ENCODE assay signal across 8 cellular contexts in the genomic region with DNA sequence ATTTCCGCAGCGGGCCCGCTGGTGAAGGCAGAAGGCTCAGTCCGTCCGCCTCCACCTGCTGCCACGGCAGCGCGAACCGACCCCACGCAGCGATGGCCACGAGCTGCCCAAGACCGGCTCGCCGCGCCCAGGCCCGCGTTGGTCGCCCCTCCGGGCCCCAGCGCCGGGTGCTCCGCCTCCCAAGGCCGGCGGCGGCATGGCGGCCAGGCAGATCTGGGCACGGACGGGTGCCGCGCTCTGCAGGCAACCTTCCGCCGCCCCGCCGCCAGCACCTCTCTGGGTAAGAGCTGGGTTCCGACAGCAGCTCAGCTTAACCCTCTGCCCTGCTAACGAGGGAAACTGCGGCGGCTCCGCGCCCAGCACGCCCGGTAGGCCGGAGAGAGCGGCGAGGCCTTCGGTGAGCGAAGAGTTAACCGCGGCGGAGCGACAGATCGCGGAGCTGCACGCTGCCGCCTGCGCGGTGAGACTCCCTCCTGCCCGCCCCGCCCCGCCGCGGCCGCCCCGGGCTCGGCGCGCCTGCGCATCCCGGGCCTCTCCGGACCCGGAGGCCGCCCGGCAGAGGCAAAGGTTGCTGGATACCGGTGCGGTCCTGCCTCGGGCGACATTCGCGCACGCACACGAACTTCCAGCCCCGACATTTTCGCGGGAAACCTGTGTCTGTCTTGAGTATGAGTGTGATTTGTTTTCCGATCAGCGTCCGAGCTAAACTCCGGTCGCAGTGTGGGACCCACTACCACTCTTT. TPM values are rescaled to one million over a fixed set of nuclear protein-coding genes. Genes with fewer than 3 reads are reported as not detected.
DNase-seq lines count a peak whose midpoint lies in the region; ATAC-seq, FAIRE-seq and TF ChIP-seq lines count a peak whose summit lies in the region.

A gene (plus strand): TSS at position 177 of the 742 bp plus-strand sequence. CDS start 20 bp downstream, at position 197.

- H3K4me3 ChIP-seq in LNCaP clone FGC (ENCODE audit: low read depth, low read length) = peak within 1 kb of the TSS; percentile 62
- H3K4me3 ChIP-seq in gastroesophageal sphincter = peak within 1 kb of the TSS; percentile 67 to 93

- H3K27me3 ChIP-seq in gastroesophageal sphincter = peaks cover 39% of the 10 kb centered on the region

- H3K27ac ChIP-seq in gastroesophageal sphincter (peak within 1 kb of the TSS; percentile 86 to 91 (median 88)), temporal lobe (ENCODE audit: low read depth, low read length) (peak within 1 kb of the TSS; percentile 82)

- TF ChIP-seq CTCF in LNCaP clone FGC (IDR thresholded peaks at IDR 0.05; ENCODE audit: control insufficient read depth, extremely low read depth, insufficient read depth) (no peak), gastroesophageal sphincter (IDR thresholded peaks at IDR 0.05) (peak in 3 of 4 experiments; percentile 12 to 26 (median 20)), omental fat pad (IDR thresholded peaks at IDR 0.05) (no peak)

- no peak for FAIRE-seq in H54 (lab: Jason Lieb, UNC)

- peak within 1 kb of the TSS; percentile 75 for H3K9ac ChIP-seq in ES-I3 (ENCODE audit: low read depth, low read length)

- peak; percentile 97 for ATAC-seq in gastroesophageal sphincter
- peak; percentile 99 for ATAC-seq in omental fat pad (ENCODE audit: low FRiP score)

- H3K9me3 ChIP-seq in ES-I3 (ENCODE audit: control insufficient read depth, insufficient read depth, low read length) = no peaks in the 10 kb centered on the region
- no peaks in the 10 kb centered on the region for H3K9me3 ChIP-seq in gastroesophageal sphincter

- DNase-seq in H54 (ENCODE audit: insufficient read length, low spot score) (peak; percentile 93), LNCaP clone FGC (ENCODE audit: low read depth) (peak; percentile 57), SIG-M5 (lab: John Stamatoyannopoulos, UW) (peak; percentile 41), omental fat pad (ENCODE audit: low spot score) (no peak)
- DNase-seq in activated naive CD4-positive, alpha-beta T cell treated with Interleukin-2 at 50 U/mL for 16 hours = peak; percentile 82

- peak; percentile 79 for TF ChIP-seq POLR2A in H54 (IDR thresholded peaks at IDR 0.05; ENCODE audit: low read depth, low read length)
- TF ChIP-seq POLR2A in gastroesophageal sphincter (IDR thresholded peaks at IDR 0.05) = peak in 1 of 2 donors; percentile 29

- no peak for TF ChIP-seq EP300 in gastroesophageal sphincter (IDR thresholded peaks at IDR 0.05)

- no peaks in the 10 kb centered on the region for H3K4me1 ChIP-seq in ES-I3 (ENCODE audit: insufficient read depth, low read length)
- peaks cover 0 to 13% (median 0%) of the 10 kb centered on the region in 3 donors for H3K4me1 ChIP-seq in gastroesophageal sphincter

- WGBS in gastroesophageal sphincter (ENCODE audit: low coverage in 1 of 2), 2 donors = 0 to 1% methylated on average over 7 to 9 of the region's 90 CpGs

- H3K36me3 ChIP-seq in ES-I3 (ENCODE audit: insufficient read depth, low read length) = no peaks in the 10 kb centered on the region
- H3K36me3 ChIP-seq in gastroesophageal sphincter = no peaks in the 10 kb centered on the region

RNA-seq across cellular contexts. Expression of the gene that starts here (rescaled TPM):
- total RNA-seq in gastroesophageal sphincter (under 1 TPM in 1 of 4 donors, not detected in 3; 0.94 TPM), omental fat pad (1 to 10 TPM in 3 of 4 donors, not detected in 1; 2.6 to 6.7 (median 2.9) TPM), temporal lobe (1.5 TPM)

Comparison
In these comparisons a context has a peak if more than half of its experiments do, and no peak if none do; other contexts are left out.
1. Peak in ATAC-seq, H3K4me3 ChIP-seq and H3K27ac ChIP-seq in gastroesophageal sphincter; RNA of the gene not detected or under 1 TPM.
2. CTCF ChIP-seq: peak in gastroesophageal sphincter (3 of 4); none in LNCaP clone FGC (single experiment) and omental fat pad (0 of 3).